Comparison of ENCODE assay signal across 1 cellular context in the genomic region with DNA sequence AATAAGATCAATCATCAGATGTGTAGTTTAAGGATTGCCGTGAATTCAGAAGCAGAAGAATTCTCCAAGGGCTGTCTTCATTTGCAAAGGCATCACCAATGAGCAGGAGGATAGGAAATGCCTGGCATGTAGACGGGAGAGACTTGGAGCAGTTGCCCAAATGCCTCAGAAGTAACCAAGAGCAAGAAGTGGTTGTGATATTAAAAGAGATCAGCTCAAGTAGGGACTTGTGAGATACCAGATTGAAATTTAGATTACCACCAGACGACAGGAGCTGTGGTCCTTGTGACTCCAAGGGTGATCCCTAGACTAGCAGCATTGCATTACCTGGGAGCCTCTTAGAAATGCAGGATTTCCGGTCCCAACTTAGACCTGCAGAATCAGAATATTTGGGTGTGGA.
TF ChIP-seq lines count a peak whose summit lies in the region.

No MANE protein-coding gene starts in this region.

TF ChIP-seq in GM23338, 12 proteins besides CTCF, POLR2A, EP300 and RAD21:
- TF ChIP-seq, protein P1, sequence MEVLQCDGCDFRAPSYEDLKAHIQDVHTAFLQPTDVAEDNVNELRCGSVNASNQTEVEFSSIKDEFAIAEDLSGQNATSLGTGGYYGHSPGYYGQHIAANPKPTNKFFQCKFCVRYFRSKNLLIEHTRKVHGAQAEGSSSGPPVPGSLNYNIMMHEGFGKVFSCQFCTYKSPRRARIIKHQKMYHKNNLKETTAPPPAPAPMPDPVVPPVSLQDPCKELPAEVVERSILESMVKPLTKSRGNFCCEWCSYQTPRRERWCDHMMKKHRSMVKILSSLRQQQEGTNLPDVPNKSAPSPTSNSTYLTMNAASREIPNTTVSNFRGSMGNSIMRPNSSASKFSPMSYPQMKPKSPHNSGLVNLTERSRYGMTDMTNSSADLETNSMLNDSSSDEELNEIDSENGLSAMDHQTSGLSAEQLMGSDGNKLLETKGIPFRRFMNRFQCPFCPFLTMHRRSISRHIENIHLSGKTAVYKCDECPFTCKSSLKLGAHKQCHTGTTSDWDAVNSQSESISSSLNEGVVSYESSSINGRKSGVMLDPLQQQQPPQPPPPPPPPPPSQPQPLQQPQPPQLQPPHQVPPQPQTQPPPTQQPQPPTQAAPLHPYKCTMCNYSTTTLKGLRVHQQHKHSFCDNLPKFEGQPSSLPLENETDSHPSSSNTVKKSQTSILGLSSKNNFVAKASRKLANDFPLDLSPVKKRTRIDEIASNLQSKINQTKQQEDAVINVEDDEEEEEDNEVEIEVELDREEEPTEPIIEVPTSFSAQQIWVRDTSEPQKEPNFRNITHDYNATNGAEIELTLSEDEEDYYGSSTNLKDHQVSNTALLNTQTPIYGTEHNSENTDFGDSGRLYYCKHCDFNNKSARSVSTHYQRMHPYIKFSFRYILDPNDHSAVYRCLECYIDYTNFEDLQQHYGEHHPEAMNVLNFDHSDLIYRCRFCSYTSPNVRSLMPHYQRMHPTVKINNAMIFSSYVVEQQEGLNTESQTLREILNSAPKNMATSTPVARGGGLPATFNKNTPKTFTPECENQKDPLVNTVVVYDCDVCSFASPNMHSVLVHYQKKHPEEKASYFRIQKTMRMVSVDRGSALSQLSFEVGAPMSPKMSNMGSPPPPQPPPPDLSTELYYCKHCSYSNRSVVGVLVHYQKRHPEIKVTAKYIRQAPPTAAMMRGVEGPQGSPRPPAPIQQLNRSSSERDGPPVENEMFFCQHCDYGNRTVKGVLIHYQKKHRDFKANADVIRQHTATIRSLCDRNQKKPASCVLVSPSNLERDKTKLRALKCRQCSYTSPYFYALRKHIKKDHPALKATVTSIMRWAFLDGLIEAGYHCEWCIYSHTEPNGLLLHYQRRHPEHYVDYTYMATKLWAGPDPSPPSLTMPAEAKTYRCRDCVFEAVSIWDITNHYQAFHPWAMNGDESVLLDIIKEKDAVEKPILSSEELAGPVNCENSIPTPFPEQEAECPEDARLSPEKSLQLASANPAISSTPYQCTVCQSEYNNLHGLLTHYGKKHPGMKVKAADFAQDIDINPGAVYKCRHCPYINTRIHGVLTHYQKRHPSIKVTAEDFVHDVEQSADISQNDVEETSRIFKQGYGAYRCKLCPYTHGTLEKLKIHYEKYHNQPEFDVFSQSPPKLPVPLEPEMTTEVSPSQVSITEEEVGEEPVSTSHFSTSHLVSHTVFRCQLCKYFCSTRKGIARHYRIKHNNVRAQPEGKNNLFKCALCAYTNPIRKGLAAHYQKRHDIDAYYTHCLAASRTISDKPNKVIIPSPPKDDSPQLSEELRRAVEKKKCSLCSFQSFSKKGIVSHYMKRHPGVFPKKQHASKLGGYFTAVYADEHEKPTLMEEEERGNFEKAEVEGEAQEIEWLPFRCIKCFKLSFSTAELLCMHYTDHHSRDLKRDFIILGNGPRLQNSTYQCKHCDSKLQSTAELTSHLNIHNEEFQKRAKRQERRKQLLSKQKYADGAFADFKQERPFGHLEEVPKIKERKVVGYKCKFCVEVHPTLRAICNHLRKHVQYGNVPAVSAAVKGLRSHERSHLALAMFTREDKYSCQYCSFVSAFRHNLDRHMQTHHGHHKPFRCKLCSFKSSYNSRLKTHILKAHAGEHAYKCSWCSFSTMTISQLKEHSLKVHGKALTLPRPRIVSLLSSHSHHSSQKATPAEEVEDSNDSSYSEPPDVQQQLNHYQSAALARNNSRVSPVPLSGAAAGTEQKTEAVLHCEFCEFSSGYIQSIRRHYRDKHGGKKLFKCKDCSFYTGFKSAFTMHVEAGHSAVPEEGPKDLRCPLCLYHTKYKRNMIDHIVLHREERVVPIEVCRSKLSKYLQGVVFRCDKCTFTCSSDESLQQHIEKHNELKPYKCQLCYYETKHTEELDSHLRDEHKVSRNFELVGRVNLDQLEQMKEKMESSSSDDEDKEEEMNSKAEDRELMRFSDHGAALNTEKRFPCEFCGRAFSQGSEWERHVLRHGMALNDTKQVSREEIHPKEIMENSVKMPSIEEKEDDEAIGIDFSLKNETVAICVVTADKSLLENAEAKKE (CRISPR knock-in tag; IDR thresholded peaks at IDR 0.05), result no peak
- TF ChIP-seq NANOG (IDR thresholded peaks at IDR 0.05; ENCODE audit: borderline replicate concordance), result no peak
